1 cellular context compared by ENCODE assay signal in the genomic region with DNA sequence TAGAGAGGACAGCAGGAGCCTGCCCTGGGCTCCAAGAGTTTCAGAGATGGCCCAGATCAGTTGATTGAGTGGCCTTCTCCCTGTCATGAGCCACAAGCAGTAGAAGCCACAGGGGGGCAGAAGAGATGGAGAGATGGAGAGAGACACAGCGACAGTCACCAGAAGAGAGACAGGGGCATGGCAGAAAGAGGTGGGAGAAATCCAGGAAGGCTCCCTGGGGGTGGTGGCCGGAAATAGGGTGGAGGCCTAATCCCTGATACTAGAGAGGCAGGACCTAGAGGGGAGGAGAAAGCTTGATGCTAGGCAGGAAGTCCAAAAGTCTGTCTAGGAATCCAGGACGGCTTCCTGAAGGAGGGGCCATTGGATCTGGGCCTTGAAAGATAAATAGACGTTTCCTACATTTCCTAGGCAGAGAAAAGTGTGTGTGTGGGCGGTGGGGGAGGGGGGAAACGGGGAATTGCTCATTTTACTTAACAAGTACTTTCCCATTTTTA.
TF ChIP-seq lines count a peak whose summit lies in the region.

No MANE protein-coding gene starts in this region.

TF ChIP-seq in K562, 482 proteins besides CTCF, POLR2A, EP300 and RAD21 (continued from another document and continues in another):
- TF ChIP-seq, protein P1, sequence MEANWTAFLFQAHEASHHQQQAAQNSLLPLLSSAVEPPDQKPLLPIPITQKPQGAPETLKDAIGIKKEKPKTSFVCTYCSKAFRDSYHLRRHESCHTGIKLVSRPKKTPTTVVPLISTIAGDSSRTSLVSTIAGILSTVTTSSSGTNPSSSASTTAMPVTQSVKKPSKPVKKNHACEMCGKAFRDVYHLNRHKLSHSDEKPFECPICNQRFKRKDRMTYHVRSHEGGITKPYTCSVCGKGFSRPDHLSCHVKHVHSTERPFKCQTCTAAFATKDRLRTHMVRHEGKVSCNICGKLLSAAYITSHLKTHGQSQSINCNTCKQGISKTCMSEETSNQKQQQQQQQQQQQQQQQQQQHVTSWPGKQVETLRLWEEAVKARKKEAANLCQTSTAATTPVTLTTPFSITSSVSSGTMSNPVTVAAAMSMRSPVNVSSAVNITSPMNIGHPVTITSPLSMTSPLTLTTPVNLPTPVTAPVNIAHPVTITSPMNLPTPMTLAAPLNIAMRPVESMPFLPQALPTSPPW (CRISPR knock-in tag; IDR thresholded peaks at IDR 0.05): 0 out of 2 replicates have a peak, but pooled peaks have one; percentile 11
- peak in 1 of 2 experiments; percentile 95; a peak in 3 of 4 replicates for TF ChIP-seq RCOR1 (IDR thresholded peaks at IDR 0.05; ENCODE audit: borderline replicate concordance in 1 of 2, low read depth in 2 of 2, low read length in 2 of 2)
- TF ChIP-seq ADNP (tag; IDR thresholded peaks at IDR 0.05): no peak
- TF ChIP-seq, protein P2, sequence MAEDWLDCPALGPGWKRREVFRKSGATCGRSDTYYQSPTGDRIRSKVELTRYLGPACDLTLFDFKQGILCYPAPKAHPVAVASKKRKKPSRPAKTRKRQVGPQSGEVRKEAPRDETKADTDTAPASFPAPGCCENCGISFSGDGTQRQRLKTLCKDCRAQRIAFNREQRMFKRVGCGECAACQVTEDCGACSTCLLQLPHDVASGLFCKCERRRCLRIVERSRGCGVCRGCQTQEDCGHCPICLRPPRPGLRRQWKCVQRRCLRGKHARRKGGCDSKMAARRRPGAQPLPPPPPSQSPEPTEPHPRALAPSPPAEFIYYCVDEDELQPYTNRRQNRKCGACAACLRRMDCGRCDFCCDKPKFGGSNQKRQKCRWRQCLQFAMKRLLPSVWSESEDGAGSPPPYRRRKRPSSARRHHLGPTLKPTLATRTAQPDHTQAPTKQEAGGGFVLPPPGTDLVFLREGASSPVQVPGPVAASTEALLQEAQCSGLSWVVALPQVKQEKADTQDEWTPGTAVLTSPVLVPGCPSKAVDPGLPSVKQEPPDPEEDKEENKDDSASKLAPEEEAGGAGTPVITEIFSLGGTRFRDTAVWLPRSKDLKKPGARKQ (CRISPR knock-in tag; IDR thresholded peaks at IDR 0.05): no peak
- TF ChIP-seq CBX3 (IDR thresholded peaks at IDR 0.05; ENCODE audit: borderline replicate concordance in 1 of 2, low read length in 2 of 2): peak in 1 of 2 experiments; percentile 82; a peak in 2 of 3 replicates
- TF ChIP-seq MTA2 (IDR thresholded peaks at IDR 0.05; ENCODE audit: low read depth): no peak
- no peak for TF ChIP-seq MCM5 (IDR thresholded peaks at IDR 0.05; ENCODE audit: low read depth)
- TF ChIP-seq, protein P3, sequence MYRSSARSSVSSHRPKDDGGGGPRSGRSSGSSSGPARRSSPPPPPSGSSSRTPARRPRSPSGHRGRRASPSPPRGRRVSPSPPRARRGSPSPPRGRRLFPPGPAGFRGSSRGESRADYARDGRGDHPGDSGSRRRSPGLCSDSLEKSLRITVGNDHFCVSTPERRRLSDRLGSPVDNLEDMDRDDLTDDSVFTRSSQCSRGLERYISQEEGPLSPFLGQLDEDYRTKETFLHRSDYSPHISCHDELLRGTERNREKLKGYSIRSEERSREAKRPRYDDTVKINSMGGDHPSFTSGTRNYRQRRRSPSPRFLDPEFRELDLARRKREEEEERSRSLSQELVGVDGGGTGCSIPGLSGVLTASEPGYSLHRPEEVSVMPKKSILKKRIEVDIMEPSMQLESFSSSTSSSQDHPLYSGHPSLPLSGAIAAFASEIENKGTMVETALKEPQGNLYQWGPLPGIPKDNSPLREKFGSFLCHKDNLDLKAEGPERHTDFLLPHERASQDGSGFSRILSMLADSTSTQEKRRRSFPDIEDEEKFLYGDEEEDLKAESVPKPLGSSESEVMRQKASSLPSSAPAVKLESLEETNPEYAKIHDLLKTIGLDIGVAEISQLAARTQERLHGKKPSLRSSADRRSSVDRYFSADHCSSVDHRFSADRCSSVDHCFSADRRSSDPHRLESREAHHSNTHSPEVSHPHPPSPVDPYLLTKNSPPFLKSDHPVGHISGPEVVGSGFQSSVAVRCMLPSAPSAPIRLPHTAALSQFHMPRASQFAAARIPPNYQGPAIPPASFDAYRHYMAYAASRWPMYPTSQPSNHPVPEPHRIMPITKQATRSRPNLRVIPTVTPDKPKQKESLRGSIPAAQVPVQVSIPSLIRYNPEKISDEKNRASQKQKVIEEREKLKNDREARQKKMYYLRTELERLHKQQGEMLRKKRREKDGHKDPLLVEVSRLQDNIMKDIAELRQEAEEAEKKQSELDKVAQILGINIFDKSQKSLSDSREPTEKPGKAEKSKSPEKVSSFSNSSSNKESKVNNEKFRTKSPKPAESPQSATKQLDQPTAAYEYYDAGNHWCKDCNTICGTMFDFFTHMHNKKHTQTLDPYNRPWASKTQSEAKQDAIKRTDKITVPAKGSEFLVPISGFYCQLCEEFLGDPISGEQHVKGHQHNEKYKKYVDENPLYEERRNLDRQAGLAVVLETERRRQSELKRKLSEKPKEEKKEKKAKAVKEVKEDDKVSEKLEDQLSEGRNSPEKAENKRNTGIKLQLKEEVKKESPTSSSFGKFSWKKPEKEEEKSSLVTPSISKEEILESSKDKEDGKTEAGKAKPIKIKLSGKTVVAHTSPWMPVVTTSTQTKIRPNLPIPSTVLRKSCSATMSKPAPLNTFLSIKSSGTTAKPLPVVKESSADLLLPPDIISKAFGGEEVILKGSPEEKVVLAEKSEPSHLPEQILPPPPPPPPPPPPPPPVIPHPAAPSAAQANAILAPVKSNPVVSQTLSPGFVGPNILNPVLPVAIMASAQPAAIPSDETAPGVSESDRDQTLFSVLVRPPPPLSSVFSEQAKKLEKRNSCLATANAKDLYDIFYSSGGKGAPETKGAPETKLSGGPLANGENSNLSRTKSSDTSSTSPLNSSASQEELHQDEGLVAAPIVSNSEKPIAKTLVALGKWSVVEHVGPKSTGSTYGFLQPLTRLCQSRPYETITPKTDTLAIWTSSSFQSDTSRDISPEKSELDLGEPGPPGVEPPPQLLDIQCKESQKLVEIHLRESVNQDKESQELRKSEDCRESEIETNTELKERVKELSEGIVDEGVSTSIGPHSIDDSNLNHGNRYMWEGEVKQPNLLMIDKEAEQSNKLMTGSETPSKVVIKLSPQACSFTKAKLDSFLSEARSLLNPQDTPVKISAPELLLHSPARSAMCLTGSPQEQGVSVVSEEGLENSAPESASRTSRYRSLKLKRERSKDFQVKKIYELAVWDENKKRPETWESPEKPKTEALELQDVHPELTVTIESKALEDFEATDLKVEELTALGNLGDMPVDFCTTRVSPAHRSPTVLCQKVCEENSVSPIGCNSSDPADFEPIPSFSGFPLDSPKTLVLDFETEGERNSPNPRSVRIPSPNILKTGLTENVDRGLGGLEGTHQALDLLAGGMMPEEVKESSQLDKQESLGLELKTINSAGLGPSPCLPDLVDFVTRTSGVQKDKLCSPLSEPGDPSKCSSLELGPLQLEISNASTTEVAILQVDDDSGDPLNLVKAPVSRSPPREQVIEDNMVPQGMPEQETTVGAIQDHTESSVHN (IDR thresholded peaks at IDR 0.05; ENCODE audit: borderline replicate concordance in 1 of 2, low read depth in 1 of 2): no peak
- TF ChIP-seq ATF1 (CRISPR knock-in tag; IDR thresholded peaks at IDR 0.05): no peak
- 0 out of 2 replicates have a peak, but pooled peaks have one; percentile 9 for TF ChIP-seq ATF1 (tag; IDR thresholded peaks at IDR 0.05)
- no peak for TF ChIP-seq MBD2 (IDR thresholded peaks at IDR 0.05; ENCODE audit: borderline replicate concordance, low read depth)
- TF ChIP-seq TARDBP (IDR thresholded peaks at IDR 0.05): no peak
- TF ChIP-seq ARID1B (IDR thresholded peaks at IDR 0.05): peak; percentile 39; the same call in 1 of the 2 replicates
- TF ChIP-seq PRMT5 (CRISPR knock-in tag; IDR thresholded peaks at IDR 0.05): no peak
- no peak for TF ChIP-seq SETDB1 (IDR thresholded peaks at IDR 0.05; ENCODE audit: low read length)
- TF ChIP-seq MAFG (tag; conservative IDR thresholded peaks at IDR 0.05): no peak
- TF ChIP-seq ZNF197 (CRISPR knock-in tag; IDR thresholded peaks at IDR 0.05; ENCODE audit: low read depth): no peak
- TF ChIP-seq, protein P4, sequence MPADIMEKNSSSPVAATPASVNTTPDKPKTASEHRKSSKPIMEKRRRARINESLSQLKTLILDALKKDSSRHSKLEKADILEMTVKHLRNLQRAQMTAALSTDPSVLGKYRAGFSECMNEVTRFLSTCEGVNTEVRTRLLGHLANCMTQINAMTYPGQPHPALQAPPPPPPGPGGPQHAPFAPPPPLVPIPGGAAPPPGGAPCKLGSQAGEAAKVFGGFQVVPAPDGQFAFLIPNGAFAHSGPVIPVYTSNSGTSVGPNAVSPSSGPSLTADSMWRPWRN (IDR thresholded peaks at IDR 0.05; ENCODE audit: low read depth): no peak
- TF ChIP-seq NBN (IDR thresholded peaks at IDR 0.05; ENCODE audit: low read depth): peak; percentile 87; the same call in 1 of the 2 replicates
- TF ChIP-seq SAFB2 (IDR thresholded peaks at IDR 0.05; ENCODE audit: borderline replicate concordance, low read depth, low read length, severe bottlenecking): no peak
- TF ChIP-seq ZNF584 (CRISPR knock-in tag; IDR thresholded peaks at IDR 0.05; ENCODE audit: low read depth): no peak
- TF ChIP-seq, protein P5, sequence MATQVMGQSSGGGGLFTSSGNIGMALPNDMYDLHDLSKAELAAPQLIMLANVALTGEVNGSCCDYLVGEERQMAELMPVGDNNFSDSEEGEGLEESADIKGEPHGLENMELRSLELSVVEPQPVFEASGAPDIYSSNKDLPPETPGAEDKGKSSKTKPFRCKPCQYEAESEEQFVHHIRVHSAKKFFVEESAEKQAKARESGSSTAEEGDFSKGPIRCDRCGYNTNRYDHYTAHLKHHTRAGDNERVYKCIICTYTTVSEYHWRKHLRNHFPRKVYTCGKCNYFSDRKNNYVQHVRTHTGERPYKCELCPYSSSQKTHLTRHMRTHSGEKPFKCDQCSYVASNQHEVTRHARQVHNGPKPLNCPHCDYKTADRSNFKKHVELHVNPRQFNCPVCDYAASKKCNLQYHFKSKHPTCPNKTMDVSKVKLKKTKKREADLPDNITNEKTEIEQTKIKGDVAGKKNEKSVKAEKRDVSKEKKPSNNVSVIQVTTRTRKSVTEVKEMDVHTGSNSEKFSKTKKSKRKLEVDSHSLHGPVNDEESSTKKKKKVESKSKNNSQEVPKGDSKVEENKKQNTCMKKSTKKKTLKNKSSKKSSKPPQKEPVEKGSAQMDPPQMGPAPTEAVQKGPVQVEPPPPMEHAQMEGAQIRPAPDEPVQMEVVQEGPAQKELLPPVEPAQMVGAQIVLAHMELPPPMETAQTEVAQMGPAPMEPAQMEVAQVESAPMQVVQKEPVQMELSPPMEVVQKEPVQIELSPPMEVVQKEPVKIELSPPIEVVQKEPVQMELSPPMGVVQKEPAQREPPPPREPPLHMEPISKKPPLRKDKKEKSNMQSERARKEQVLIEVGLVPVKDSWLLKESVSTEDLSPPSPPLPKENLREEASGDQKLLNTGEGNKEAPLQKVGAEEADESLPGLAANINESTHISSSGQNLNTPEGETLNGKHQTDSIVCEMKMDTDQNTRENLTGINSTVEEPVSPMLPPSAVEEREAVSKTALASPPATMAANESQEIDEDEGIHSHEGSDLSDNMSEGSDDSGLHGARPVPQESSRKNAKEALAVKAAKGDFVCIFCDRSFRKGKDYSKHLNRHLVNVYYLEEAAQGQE (CRISPR knock-in tag; IDR thresholded peaks at IDR 0.05; ENCODE audit: low read depth): no peak
- TF ChIP-seq TAL1 (IDR thresholded peaks at IDR 0.05): no peak
- peak; percentile 100 for TF ChIP-seq SMARCA5 (IDR thresholded peaks at IDR 0.05)
- TF ChIP-seq, protein P6, sequence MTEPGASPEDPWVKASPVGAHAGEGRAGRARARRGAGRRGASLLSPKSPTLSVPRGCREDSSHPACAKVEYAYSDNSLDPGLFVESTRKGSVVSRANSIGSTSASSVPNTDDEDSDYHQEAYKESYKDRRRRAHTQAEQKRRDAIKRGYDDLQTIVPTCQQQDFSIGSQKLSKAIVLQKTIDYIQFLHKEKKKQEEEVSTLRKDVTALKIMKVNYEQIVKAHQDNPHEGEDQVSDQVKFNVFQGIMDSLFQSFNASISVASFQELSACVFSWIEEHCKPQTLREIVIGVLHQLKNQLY (CRISPR knock-in tag; conservative IDR thresholded peaks at IDR 0.05): no peak
- no peak for TF ChIP-seq SMAD1 (IDR thresholded peaks at IDR 0.05; ENCODE audit: low read depth, low read length, partially characterized antibody)
- no peak for TF ChIP-seq RFX7 (CRISPR knock-in tag; IDR thresholded peaks at IDR 0.05)
- peak; percentile 89 for TF ChIP-seq CHD4 (IDR thresholded peaks at IDR 0.05; ENCODE audit: insufficient read depth, insufficient replicate concordance, low read depth, low read length, poor library complexity, severe bottlenecking)
- TF ChIP-seq HIVEP1 (CRISPR knock-in tag; IDR thresholded peaks at IDR 0.05): no peak
- no peak for TF ChIP-seq EHMT2 (IDR thresholded peaks at IDR 0.05)
- TF ChIP-seq, protein P7, sequence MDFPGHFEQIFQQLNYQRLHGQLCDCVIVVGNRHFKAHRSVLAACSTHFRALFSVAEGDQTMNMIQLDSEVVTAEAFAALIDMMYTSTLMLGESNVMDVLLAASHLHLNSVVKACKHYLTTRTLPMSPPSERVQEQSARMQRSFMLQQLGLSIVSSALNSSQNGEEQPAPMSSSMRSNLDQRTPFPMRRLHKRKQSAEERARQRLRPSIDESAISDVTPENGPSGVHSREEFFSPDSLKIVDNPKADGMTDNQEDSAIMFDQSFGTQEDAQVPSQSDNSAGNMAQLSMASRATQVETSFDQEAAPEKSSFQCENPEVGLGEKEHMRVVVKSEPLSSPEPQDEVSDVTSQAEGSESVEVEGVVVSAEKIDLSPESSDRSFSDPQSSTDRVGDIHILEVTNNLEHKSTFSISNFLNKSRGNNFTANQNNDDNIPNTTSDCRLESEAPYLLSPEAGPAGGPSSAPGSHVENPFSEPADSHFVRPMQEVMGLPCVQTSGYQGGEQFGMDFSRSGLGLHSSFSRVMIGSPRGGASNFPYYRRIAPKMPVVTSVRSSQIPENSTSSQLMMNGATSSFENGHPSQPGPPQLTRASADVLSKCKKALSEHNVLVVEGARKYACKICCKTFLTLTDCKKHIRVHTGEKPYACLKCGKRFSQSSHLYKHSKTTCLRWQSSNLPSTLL (IDR thresholded peaks at IDR 0.05): no peak
- no peak for TF ChIP-seq HDAC6 (IDR thresholded peaks at IDR 0.05; ENCODE audit: low read depth, low read length)
- TF ChIP-seq MAZ (CRISPR knock-in tag; conservative IDR thresholded peaks at IDR 0.05 in 1 of 2, IDR thresholded peaks at IDR 0.05 in 1 of 2): peak in 1 of 2 experiments; percentile 45; a peak in 1 of 4 replicates
- TF ChIP-seq, protein P8, sequence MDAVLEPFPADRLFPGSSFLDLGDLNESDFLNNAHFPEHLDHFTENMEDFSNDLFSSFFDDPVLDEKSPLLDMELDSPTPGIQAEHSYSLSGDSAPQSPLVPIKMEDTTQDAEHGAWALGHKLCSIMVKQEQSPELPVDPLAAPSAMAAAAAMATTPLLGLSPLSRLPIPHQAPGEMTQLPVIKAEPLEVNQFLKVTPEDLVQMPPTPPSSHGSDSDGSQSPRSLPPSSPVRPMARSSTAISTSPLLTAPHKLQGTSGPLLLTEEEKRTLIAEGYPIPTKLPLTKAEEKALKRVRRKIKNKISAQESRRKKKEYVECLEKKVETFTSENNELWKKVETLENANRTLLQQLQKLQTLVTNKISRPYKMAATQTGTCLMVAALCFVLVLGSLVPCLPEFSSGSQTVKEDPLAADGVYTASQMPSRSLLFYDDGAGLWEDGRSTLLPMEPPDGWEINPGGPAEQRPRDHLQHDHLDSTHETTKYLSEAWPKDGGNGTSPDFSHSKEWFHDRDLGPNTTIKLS (IDR thresholded peaks at IDR 0.05; ENCODE audit: borderline replicate concordance, low read depth): no peak
